Comparison of ENCODE assay signal across 31 cellular contexts in genomic region chr6:46040288-46040687, GRCh38. TPM values are rescaled to one million over a fixed set of nuclear protein-coding genes. Genes with fewer than 3 reads are reported as not detected.
"Had no signal": no experiment of that assay in that cellular context is flagged by ENCODE, and none has a peak within 500 bp of the region (broad histone marks: within the 10 kb centered on the region; RNA-seq: fewer than 3 reads in every experiment).

No MANE protein-coding gene starts in this region.

- H3K36me3 ChIP-seq: ovary, spleen, suprapubic skin, tibial artery, transverse colon, upper lobe of right lung, uterus had no signal

- DNase-seq: naive thymus-derived CD8-positive, alpha-beta T cell; nephron progenitor cell; occipital lobe; ovary; posterior cingulate gyrus; psoas muscle; right cardiac atrium; spleen; stimulated activated CD4-positive, alpha-beta T cell treated with anti-CD3 and anti-CD28 coated beads, Interleukin-12 subunit alpha, Interleukin-12 subunit beta, amount 100 ng/mL, for 4 hours; stimulated activated CD4-positive, alpha-beta T cell treated with anti-CD3 and anti-CD28 coated beads, Interleukin-1b, Interleukin-23, amount 100 ng/mL, for 48 hours; stimulated activated CD4-positive, alpha-beta T cell treated with anti-CD3 and anti-CD28 coated beads, Interleukin-4, amount 100 ng/mL, for 1 hour; stimulated activated CD4-positive, alpha-beta T cell treated with anti-CD3 and anti-CD28 coated beads, Interleukin-4, amount 100 ng/mL, for 4 hours; stimulated activated CD8-positive, alpha-beta memory T cell treated with anti-CD3 and anti-CD28 coated beads, Interleukin-4, amount 100 ng/mL, for 48 hours; stimulated activated naive CD4-positive, alpha-beta T cell; stimulated activated naive CD8-positive, alpha-beta T cell treated with anti-CD3 and anti-CD28 coated beads, Interleukin-15, amount 100 ng/mL, for 72 hours; stimulated activated naive CD8-positive, alpha-beta T cell treated with anti-CD3 and anti-CD28 coated beads, Interleukin-15, Interleukin-2, amounts not matched to agents 100 U/mL and 50 U/mL, for 24 hours; substantia nigra; testis; tibial artery; transverse colon; upper lobe of right lung; uterus had no signal

- H3K9me3 ChIP-seq: ovary, psoas muscle, spleen, suprapubic skin, testis, tibial artery, transverse colon, upper lobe of right lung, uterus had no signal

- H2AFZ ChIP-seq: parathyroid adenoma had no signal

- H3K4me2 ChIP-seq: smooth muscle cell had no signal

- H3K27me3 ChIP-seq: ovary, spleen, suprapubic skin, testis, tibial artery, transverse colon, upper lobe of right lung, uterus had no signal

- H3K4me1 ChIP-seq: parathyroid adenoma, suprapubic skin, testis, uterus had no signal

- H3K4me3 ChIP-seq: ovary, psoas muscle, skin epidermis, smooth muscle cell, spleen, suprapubic skin, testis, tibial artery, transverse colon, upper lobe of right lung, uterus had no signal

- H3K9ac ChIP-seq: parathyroid adenoma had no signal

- H3K79me2 ChIP-seq: parathyroid adenoma had no signal

- H3K27ac ChIP-seq: ovary, parathyroid adenoma, psoas muscle, skin epidermis, spleen, suprapubic skin, testis, tibial artery, transverse colon, upper lobe of right lung, uterus had no signal

- ATAC-seq: naive thymus-derived CD8-positive, alpha-beta T cell; natural killer cell treated with Interleukin-12 subunit alpha and Interleukin-12 subunit beta and Interleukin-15 and Interleukin-18, amount 100 ng/mL, for 72 hours; psoas muscle; right cardiac atrium; sciatic nerve; stimulated activated memory B cell treated with anti-CD40 and anti-IgM and Interleukin-4, amounts not matched to agents 10 μg/mL and 1 μg/mL and 100 μg/mL, for 72 hours; stimulated activated naive CD8-positive, alpha-beta T cell treated with anti-CD3 and anti-CD28 coated beads, Interleukin-15, amount 100 ng/mL, for 72 hours; stimulated activated naive CD8-positive, alpha-beta T cell treated with anti-CD3 and anti-CD28 coated beads, Interleukin-15, Interleukin-2, amounts not matched to agents 100 U/mL and 50 U/mL, for 24 hours; upper lobe of right lung had no signal

RNA-seq across cellular contexts. Expression of gene CLIC5, which starts 24.6 kb away (rescaled TPM):
- total RNA-seq: neural crest cell, osteoblast had no signal
